In the genomic region with DNA sequence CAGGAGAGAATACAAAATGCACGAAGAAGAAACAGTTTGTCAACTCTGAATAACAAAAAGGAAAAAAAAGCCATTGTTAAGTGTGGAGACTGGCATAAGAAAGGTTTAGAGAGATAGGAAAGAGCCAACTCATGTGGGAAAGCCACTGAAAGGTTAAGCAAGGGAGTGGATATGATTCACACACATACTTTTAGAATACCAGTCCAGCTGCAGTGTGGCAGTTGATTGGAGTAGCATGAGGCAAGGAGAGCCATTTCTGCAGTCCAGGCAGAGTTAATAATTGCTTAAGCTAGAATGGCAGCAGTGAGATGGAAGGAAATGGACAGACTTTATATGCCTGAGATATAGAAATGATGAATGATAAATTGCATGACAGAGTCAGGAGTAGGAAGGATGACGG, we compare ENCODE assay signal across 16 cellular contexts. TPM values are rescaled to one million over a fixed set of nuclear protein-coding genes. Genes with fewer than 3 reads are reported as not detected.
DNase-seq lines count a peak whose midpoint lies in the region; ATAC-seq and TF ChIP-seq lines count a peak whose summit lies in the region.
"Had no signal": no experiment of that assay in that cellular context is flagged by ENCODE, and none has a peak within 500 bp of the region (broad histone marks: within the 10 kb centered on the region; RNA-seq: fewer than 3 reads in every experiment).

No MANE protein-coding gene starts in this region.

- no peak; the same call in 1 of the 2 replicates for ATAC-seq in PC-3
- ATAC-seq in activated CD4-positive, alpha-beta T cell treated with anti-CD3 and anti-CD28 coated beads for 36 hours: no peak
- ATAC-seq: activated naive CD4-positive, alpha-beta T cell treated with anti-CD3 and anti-CD28 coated beads, Interleukin-2, amount 50 U/mL, for 72 hours; right cardiac atrium had no signal

- H3K36me3 ChIP-seq in GM23248 (ENCODE audit: low read depth) (peaks cover 20% of the 10 kb centered on the region), PC-3 (ENCODE audit: low read depth, low read length) (no peaks in the 10 kb centered on the region), fibroblast of lung (ENCODE audit: control insufficient read depth, insufficient read depth, low read length) (no peaks in the 10 kb centered on the region)

- no peaks in the 10 kb centered on the region for H3K27me3 Mint-ChIP-seq in activated CD4-positive, alpha-beta T cell treated with anti-CD3 and anti-CD28 coated beads, Interleukin-2, amount 10 ng/mL, durations not matched to agents 24 days and 14 days
- H3K27me3 Mint-ChIP-seq in activated CD4-positive, alpha-beta T cell treated with anti-CD3 and anti-CD28 coated beads for 36 hours: no peaks in the 10 kb centered on the region

- H3K9ac ChIP-seq in GM23248 (0 out of 2 replicates have a peak overlapping the region, but pooled peaks have one; percentile 1), PC-3 (ENCODE audit: low read length) (no peak overlapping the region), fibroblast of lung (ENCODE audit: insufficient read depth, low read length) (no peak overlapping the region)

- H3K27ac ChIP-seq in GM23248 (peak overlapping the region; percentile 69), PC-3 (ENCODE audit: low read length) (0 out of 2 replicates have a peak overlapping the region, but pooled peaks have one; percentile 11), fibroblast of lung (ENCODE audit: insufficient read depth, low read length) (no peak overlapping the region)

- H3K9me3 ChIP-seq in GM23248 (ENCODE audit: low read depth) (no peaks in the 10 kb centered on the region), PC-3 (ENCODE audit: low read length) (no peaks in the 10 kb centered on the region), fibroblast of lung (ENCODE audit: control insufficient read depth, insufficient read depth, low read depth, low read length) (no peaks in the 10 kb centered on the region)

- in situ Hi-C loops in GM23248 (cut with MboI): no loop called here

- H3K4me1 ChIP-seq in GM23248 (ENCODE audit: insufficient read depth) (peaks cover 22% of the 10 kb centered on the region), PC-3 (ENCODE audit: insufficient read depth, low read length) (no peaks in the 10 kb centered on the region), fibroblast of lung (ENCODE audit: control insufficient read depth, extremely low read depth, insufficient read depth, low read length) (no peaks in the 10 kb centered on the region)

- H3K27me3 ChIP-seq in GM23248 (replicated peaks; ENCODE audit: insufficient read depth): no peaks in the 10 kb centered on the region
- no peaks in the 10 kb centered on the region for H3K27me3 ChIP-seq in PC-3 (ENCODE audit: low read length)
- no peaks in the 10 kb centered on the region for H3K27me3 ChIP-seq in fibroblast of lung (ENCODE audit: control insufficient read depth, insufficient read depth, low read length)

- intact Hi-C loops in PC-3 (cut with micrococcal nuclease): no loop called here
- intact Hi-C loops in activated CD4-positive, alpha-beta T cell treated with anti-CD3 and anti-CD28 coated beads, Interleukin-2, amount 10 ng/mL, durations not matched to agents 24 days and 14 days (cut with micrococcal nuclease): no loop called here
- intact Hi-C loops in activated CD4-positive, alpha-beta T cell treated with anti-CD3 and anti-CD28 coated beads for 36 hours (cut with DNase I, micrococcal nuclease): no loop called here

- TF ChIP-seq CTCF in PC-3 (conservative IDR thresholded peaks at IDR 0.05; ENCODE audit: low read depth, low read length) (no peak), fibroblast of lung (conservative IDR thresholded peaks at IDR 0.05 in 1 of 2, IDR thresholded peaks at IDR 0.05 in 1 of 2; ENCODE audit: low read depth in 1 of 2, low read length in 2 of 2) (no peak), retinal pigment epithelial cell (conservative IDR thresholded peaks at IDR 0.05; ENCODE audit: low read depth, low read length) (no peak)

- H3K9me2 ChIP-seq in GM23248 (ENCODE audit: insufficient read depth): no peaks in the 10 kb centered on the region
- no peaks in the 10 kb centered on the region for H3K9me2 ChIP-seq in PC-3 (replicated peaks; ENCODE audit: low read length)

- POLR2A ChIA-PET in PC-3 (lab: Charles Lee; ENCODE audit: unreplicated experiment): no interaction called here
- POLR2A ChIA-PET in activated CD4-positive, alpha-beta T cell treated with anti-CD3 and anti-CD28 coated beads for 36 hours (lab: Charles Lee): no interaction called here

- H3K4me3 Mint-ChIP-seq in activated CD4-positive, alpha-beta T cell treated with anti-CD3 and anti-CD28 coated beads, Interleukin-2, amount 10 ng/mL, durations not matched to agents 24 days and 14 days: no peak overlapping the region
- H3K4me3 Mint-ChIP-seq in activated CD4-positive, alpha-beta T cell treated with anti-CD3 and anti-CD28 coated beads for 36 hours: no peak overlapping the region

- DNase-seq in GM23248 (peak; percentile 91), PC-3 (peak; percentile 30), fibroblast of lung (ENCODE audit: low read depth in 2 of 2) (peak; percentile 58 to 88), retinal pigment epithelial cell (ENCODE audit: low read depth) (peak; percentile 59), activated T-cell treated with anti-CD3 and anti-CD28 coated beads for 4 hours (no peak)
- no peak for DNase-seq in activated CD4-positive, alpha-beta T cell treated with anti-CD3 and anti-CD28 coated beads, Interleukin-2, amount 10 ng/mL, durations not matched to agents 24 days and 14 days
- DNase-seq in activated CD4-positive, alpha-beta T cell treated with anti-CD3 and anti-CD28 coated beads for 36 hours: no peak
- DNase-seq: activated CD8-positive, alpha-beta memory T cell treated with anti-CD3 and anti-CD28 coated beads for 24 hours; effector CD8-positive, alpha-beta T cell; NCI-H2081; right cardiac atrium; T-helper 2 cell had no signal

- H2AFZ ChIP-seq in GM23248 (no peak overlapping the region), PC-3 (ENCODE audit: low read length) (no peak overlapping the region), fibroblast of lung (ENCODE audit: low read length) (no peak overlapping the region)

- no peaks in the 10 kb centered on the region for H3K79me2 ChIP-seq in GM23248 (ENCODE audit: insufficient read depth)
- H3K79me2 ChIP-seq in PC-3 (ENCODE audit: low read length): no peaks in the 10 kb centered on the region
- no peaks in the 10 kb centered on the region for H3K79me2 ChIP-seq in fibroblast of lung (ENCODE audit: control insufficient read depth, insufficient read depth, low read length)

- H3K4me3 ChIP-seq in GM23248 (no peak overlapping the region), PC-3 (ENCODE audit: low read length) (no peak overlapping the region), fibroblast of lung (replicated peaks in 1 of 4; ENCODE audit: control extremely low read depth in 1 of 4, insufficient read depth in 1 of 4, low read depth in 3 of 4, low read length in 4 of 4) (no peak overlapping the region), retinal pigment epithelial cell (ENCODE audit: low read length) (no peak overlapping the region)

- H3F3A ChIP-seq in GM23248 (ENCODE audit: insufficient read depth): peaks cover 18% of the 10 kb centered on the region
- no peaks in the 10 kb centered on the region for H3F3A ChIP-seq in PC-3 (ENCODE audit: low read length, unreplicated experiment)

- H3K27ac Mint-ChIP-seq in activated CD4-positive, alpha-beta T cell treated with anti-CD3 and anti-CD28 coated beads, Interleukin-2, amount 10 ng/mL, durations not matched to agents 24 days and 14 days: no peak overlapping the region
- H3K27ac Mint-ChIP-seq in activated CD4-positive, alpha-beta T cell treated with anti-CD3 and anti-CD28 coated beads for 36 hours: no peak overlapping the region

- H3K9me3 Mint-ChIP-seq in activated CD4-positive, alpha-beta T cell treated with anti-CD3 and anti-CD28 coated beads, Interleukin-2, amount 10 ng/mL, durations not matched to agents 24 days and 14 days: no peaks in the 10 kb centered on the region
- H3K9me3 Mint-ChIP-seq in activated CD4-positive, alpha-beta T cell treated with anti-CD3 and anti-CD28 coated beads for 36 hours (ENCODE audit: low read depth): no peaks in the 10 kb centered on the region
- H3K9me3 Mint-ChIP-seq: activated naive CD4-positive, alpha-beta T cell treated with anti-CD3 and anti-CD28 coated beads, Interleukin-2, amount 50 U/mL, for 72 hours had no signal

- WGBS in GM23248 (ENCODE audit: low coverage in 1 of 2, low lambda C conversion rate in 2 of 2, missing lambda C conversion rate in 2 of 2), 2 experiments: 92 to 98% methylated on average over 2 of the region's 2 CpGs

- BruUV-seq in PC-3 (replicated peaks; lab: Mats Ljungman, UMichigan): no TSS peak

- H3K36me3 Mint-ChIP-seq in activated CD4-positive, alpha-beta T cell treated with anti-CD3 and anti-CD28 coated beads, Interleukin-2, amount 10 ng/mL, durations not matched to agents 24 days and 14 days (ENCODE audit: low read depth): peaks cover 32% of the 10 kb centered on the region
- H3K36me3 Mint-ChIP-seq in activated CD4-positive, alpha-beta T cell treated with anti-CD3 and anti-CD28 coated beads for 36 hours (ENCODE audit: low read depth): peaks cover 9% of the 10 kb centered on the region

- CTCF ChIA-PET in PC-3 (lab: Charles Lee): no interaction called here
- CTCF ChIA-PET in activated CD4-positive, alpha-beta T cell treated with anti-CD3 and anti-CD28 coated beads for 36 hours (lab: Charles Lee): interaction anchor here (1.1 kb wide), 1 partner anchor 11 kb away, joined by 4 read pairs; no protein-coding TSS in a partner anchor

- H3K4me2 ChIP-seq in GM23248 (ENCODE audit: unreplicated experiment) (peak overlapping the region; percentile 28), PC-3 (ENCODE audit: low read length) (no peak overlapping the region), fibroblast of lung (ENCODE audit: extremely low read depth, insufficient read depth, low read length) (no peak overlapping the region)

- no peaks in the 10 kb centered on the region for H4K20me1 ChIP-seq in GM23248 (ENCODE audit: insufficient read depth)
- no peaks in the 10 kb centered on the region for H4K20me1 ChIP-seq in PC-3 (ENCODE audit: low read length)
- no peaks in the 10 kb centered on the region for H4K20me1 ChIP-seq in fibroblast of lung (ENCODE audit: control insufficient read depth, extremely low read depth, insufficient read depth, low read length)

- H3K4me1 Mint-ChIP-seq in activated CD4-positive, alpha-beta T cell treated with anti-CD3 and anti-CD28 coated beads, Interleukin-2, amount 10 ng/mL, durations not matched to agents 24 days and 14 days: no peaks in the 10 kb centered on the region
- H3K4me1 Mint-ChIP-seq in activated CD4-positive, alpha-beta T cell treated with anti-CD3 and anti-CD28 coated beads for 36 hours: no peaks in the 10 kb centered on the region

RNA-seq across cellular contexts. Expression of gene ADAD1, which starts 36.9 kb away (rescaled TPM):
- not detected in 2 replicates for total RNA-seq in GM23248 (2014; rRNA removed; shearing (Covaris generic))
- polyA plus RNA-seq in GM23248 (2016; fragmentation: Nextera tagmentation; extraction: Ambion mirVana): not detected in 2 replicates
- total RNA-seq in PC-3 (2014; rRNA removed): not detected in 2 replicates
- total RNA-seq in fibroblast of lung: not detected in 2 replicates
- polyA plus RNA-seq in fibroblast of lung: not detected in 2 replicates
- polyA plus RNA-seq in fibroblast of lung (2012): not detected in 2 replicates
- not detected in 2 replicates for polyA minus RNA-seq in fibroblast of lung (ENCODE audit: low replicate concordance)
- not detected in 2 replicates for total RNA-seq in activated CD4-positive, alpha-beta T cell treated with anti-CD3 and anti-CD28 coated beads, Interleukin-2, amount 10 ng/mL, durations not matched to agents 24 days and 14 days
- not detected for total RNA-seq in activated CD4-positive, alpha-beta T cell treated with anti-CD3 and anti-CD28 coated beads for 36 hours
- total RNA-seq: activated naive CD4-positive, alpha-beta T cell treated with anti-CD3 and anti-CD28 coated beads, Interleukin-2, amount 50 U/mL, for 72 hours; G401; mucosa of gallbladder; right cardiac atrium; temporal lobe had no signal
- polyA plus RNA-seq: right cardiac atrium had no signal

Comparison
In these comparisons a context has a peak if more than half of its experiments do, and no peak if none do; other contexts are left out.
1. DNase-seq: peak in GM23248 (single experiment), PC-3 (single experiment), fibroblast of lung (2 of 2) and retinal pigment epithelial cell (single experiment); none in activated T-cell treated with anti-CD3 and anti-CD28 coated beads for 4 hours (single experiment), activated CD4-positive, alpha-beta T cell treated with anti-CD3 and anti-CD28 coated beads, Interleukin-2, amount 10 ng/mL, durations not matched to agents 24 days and 14 days (single experiment) and activated CD4-positive, alpha-beta T cell treated with anti-CD3 and anti-CD28 coated beads for 36 hours (single experiment).